ENCODE assay signal across 9 cellular contexts in the genomic region with DNA sequence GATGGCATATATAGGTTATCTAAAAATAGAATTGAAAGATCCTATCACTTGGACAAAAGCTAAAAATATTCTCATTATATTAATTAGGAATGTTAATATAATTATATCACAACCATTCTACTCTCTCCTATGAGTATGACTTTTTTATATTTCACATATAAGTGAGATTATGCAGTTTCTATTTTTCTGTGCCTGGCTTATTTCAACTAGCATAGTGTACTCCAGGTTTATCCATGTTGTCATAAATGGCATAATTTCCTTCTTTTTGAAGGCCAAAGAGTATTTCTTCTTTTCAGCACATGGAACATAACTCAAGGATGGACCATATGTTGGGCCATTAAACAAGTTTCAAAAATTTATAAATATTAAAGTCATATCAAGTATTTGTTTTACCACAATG.
"Had no signal": no experiment of that assay in that cellular context is flagged by ENCODE, and none has a peak within 500 bp of the region (broad histone marks: within the 10 kb centered on the region; RNA-seq: fewer than 3 reads in every experiment).

No MANE protein-coding gene starts in this region.

- H3K27ac Mint-ChIP-seq: HFFc6, IgD-negative memory B cell had no signal

- H3K4me3 Mint-ChIP-seq: HFFc6, IgD-negative memory B cell had no signal

- H3K27me3 Mint-ChIP-seq: IgD-negative memory B cell had no signal

- ATAC-seq: HCT116, HepG2 had no signal

- H3K9me3 Mint-ChIP-seq: HFFc6 had no signal

- H3K36me3 ChIP-seq: HAP-1 had no signal

- H3K36me3 Mint-ChIP-seq: IgD-negative memory B cell had no signal

- H3K4me3 ChIP-seq: GM23248, HAP-1 had no signal

- H3K4me1 Mint-ChIP-seq: IgD-negative memory B cell had no signal

- H3K27ac ChIP-seq: GM23248, HL-60 had no signal

- H3K9ac ChIP-seq: GM23248 had no signal

- DNase-seq: GM23248, GOT3, H7, HFFc6 had no signal

- FAIRE-seq: HepG2 had no signal

- H2AFZ ChIP-seq: GM23248 had no signal

- H3K9me3 ChIP-seq: HAP-1 had no signal
